13 cellular contexts compared by ENCODE assay signal in genomic region chr16:2775317-2775716, GRCh38. TPM values are rescaled to one million over a fixed set of nuclear protein-coding genes. Genes with fewer than 3 reads are reported as not detected.
DNase-seq lines count a peak whose midpoint lies in the region; ATAC-seq and TF ChIP-seq lines count a peak whose summit lies in the region.
"Had no signal": no experiment of that assay in that cellular context is flagged by ENCODE, and none has a peak within 500 bp of the region (broad histone marks: within the 10 kb centered on the region; RNA-seq: fewer than 3 reads in every experiment).

No MANE protein-coding gene starts in this region.

- no peak overlapping the region for H3K27ac ChIP-seq in CD4-positive, CD25-positive, alpha-beta regulatory T cell (ENCODE audit: insufficient read depth, low read length, poor library complexity, severe bottlenecking)
- peak overlapping the region; percentile 31 for H3K27ac ChIP-seq in HL-60 (replicated peaks)

- H3K4me3 ChIP-seq in CD4-positive, CD25-positive, alpha-beta regulatory T cell (ENCODE audit: low read depth, low read length), result peak overlapping the region; percentile 78
- no peak overlapping the region for H3K4me3 ChIP-seq in HL-60 (replicated peaks; ENCODE audit: insufficient read depth, low read length)
- H3K4me3 ChIP-seq: testis had no signal

- H3K9me3 Mint-ChIP-seq in CD4-positive, CD25-positive, alpha-beta regulatory T cell, result no peaks in the 10 kb centered on the region
- H3K9me3 Mint-ChIP-seq in brain (peaks cover 0 to 2% (median 0%) of the 10 kb centered on the region in 5 experiments), nephron (no peaks in the 10 kb centered on the region)
- H3K9me3 Mint-ChIP-seq: memory B cell had no signal

- H3K36me3 Mint-ChIP-seq in CD4-positive, CD25-positive, alpha-beta regulatory T cell, result peaks cover 17% of the 10 kb centered on the region
- H3K36me3 Mint-ChIP-seq in brain (peaks cover 34% of the 10 kb centered on the region), nephron (ENCODE audit: low read depth) (peaks cover 31% of the 10 kb centered on the region)

- peaks cover 37% of the 10 kb centered on the region for H3K36me3 ChIP-seq in CD4-positive, CD25-positive, alpha-beta regulatory T cell (ENCODE audit: control insufficient read depth, insufficient read depth, low read length)

- peaks cover 33% of the 10 kb centered on the region for H3K4me1 ChIP-seq in CD4-positive, CD25-positive, alpha-beta regulatory T cell (ENCODE audit: control insufficient read depth, insufficient read depth, low read length, poor library complexity, severe bottlenecking)

- no peak for DNase-seq in CD4-positive, CD25-positive, alpha-beta regulatory T cell
- DNase-seq in HL-60 (ENCODE audit: low read depth in 1 of 2, low spot score in 1 of 2) (peak in 1 of 2 experiments; percentile 8), AML-193 (lab: John Stamatoyannopoulos, UW) (no peak), DMS114 treated with DMSO at 0.1 percent for 48 hours (lab: John Stamatoyannopoulos, UW; ENCODE audit: unreplicated experiment) (no peak)
- DNase-seq: NCI-H226, T-helper 9 cell, testis had no signal

- ATAC-seq in CD4-positive, CD25-positive, alpha-beta regulatory T cell (ENCODE audit: low read depth in 2 of 2), result no peak
- ATAC-seq in activated CD4-positive, CD25-positive, alpha-beta regulatory T cell treated with anti-CD3 and anti-CD28 coated beads, Interleukin-2, amount 50 U/mL, for 24 hours, result no peak
- no peak for ATAC-seq in GM18498 (IDR thresholded peaks at IDR 0.05; ENCODE audit: unreplicated experiment)

- H3K4me1 Mint-ChIP-seq in CD4-positive, CD25-positive, alpha-beta regulatory T cell, result peaks cover 0 to 62% (median 25%) of the 10 kb centered on the region in 4 donors
- peaks cover 44% of the 10 kb centered on the region for H3K4me1 Mint-ChIP-seq in brain
- peaks cover 33% of the 10 kb centered on the region for H3K4me1 Mint-ChIP-seq in nephron

- H3K27me3 ChIP-seq in CD4-positive, CD25-positive, alpha-beta regulatory T cell (ENCODE audit: control insufficient read depth, insufficient read depth, low read length), result no peaks in the 10 kb centered on the region
- no peaks in the 10 kb centered on the region for H3K27me3 ChIP-seq in HL-60 (ENCODE audit: insufficient read depth, poor library complexity, severe bottlenecking)
- H3K27me3 ChIP-seq: testis had no signal

- peak overlapping the region; percentile 93 to 100 (median 94) for H3K4me3 Mint-ChIP-seq in CD4-positive, CD25-positive, alpha-beta regulatory T cell
- H3K4me3 Mint-ChIP-seq in brain, result peak overlapping the region; percentile 93 to 98 (median 96)
- peak overlapping the region; percentile 95 to 100 (median 97) for H3K4me3 Mint-ChIP-seq in nephron

- H3K9me3 ChIP-seq in CD4-positive, CD25-positive, alpha-beta regulatory T cell (ENCODE audit: control insufficient read depth in 2 of 2, low read length in 2 of 2), result no peaks in the 10 kb centered on the region
- H3K9me3 ChIP-seq: testis had no signal

- peak overlapping the region in 1 of 3 donors; percentile 92 for H3K27ac Mint-ChIP-seq in CD4-positive, CD25-positive, alpha-beta regulatory T cell
- H3K27ac Mint-ChIP-seq in brain, result peak overlapping the region in 4 of 5 experiments; percentile 14 to 98 (median 82)
- peak overlapping the region in 2 of 3 experiments; percentile 68 to 99 for H3K27ac Mint-ChIP-seq in nephron

- H3K27me3 Mint-ChIP-seq in CD4-positive, CD25-positive, alpha-beta regulatory T cell, result no peaks in the 10 kb centered on the region
- H3K27me3 Mint-ChIP-seq in brain (peaks cover 12% of the 10 kb centered on the region), nephron (ENCODE audit: low read depth) (no peaks in the 10 kb centered on the region)
- H3K27me3 Mint-ChIP-seq: memory B cell had no signal

- no peak for TF ChIP-seq CTCF in HL-60 (IDR thresholded peaks at IDR 0.05; ENCODE audit: insufficient read depth, low read length)
- TF ChIP-seq CTCF in brain (conservative IDR thresholded peaks at IDR 0.05), result no peak
- no peak for TF ChIP-seq CTCF in nephron (IDR thresholded peaks at IDR 0.05; ENCODE audit: unreplicated experiment in 3 of 3)

RNA-seq across cellular contexts. Expression of gene ELOB, which starts 1.8 kb away (rescaled TPM):
- 96.5 TPM for total RNA-seq in CD4-positive, CD25-positive, alpha-beta regulatory T cell
- polyA plus RNA-seq in CD4-positive, CD25-positive, alpha-beta regulatory T cell, result 100 to 1,000 TPM; 250 to 359 (median 297) TPM
- polyA plus RNA-seq in brain (ENCODE audit: insufficient read depth, low read depth, low replicate concordance), result 647 TPM

RNA-seq across cellular contexts. Expression of gene PRSS33, which starts 12.0 kb away (rescaled TPM):
- total RNA-seq in CD4-positive, CD25-positive, alpha-beta regulatory T cell, result not detected
- not detected for polyA plus RNA-seq in CD4-positive, CD25-positive, alpha-beta regulatory T cell
- polyA plus RNA-seq in brain (ENCODE audit: insufficient read depth, low read depth, low replicate concordance), result not detected
- total RNA-seq: fibroblast of lung had no signal
- polyA plus RNA-seq: fibroblast of lung had no signal

RNA-seq across cellular contexts. Expression of gene SRRM2, which starts 22.9 kb away (rescaled TPM):
- 1,344 TPM for total RNA-seq in CD4-positive, CD25-positive, alpha-beta regulatory T cell
- 10 to 100 TPM; 29.8 to 40.2 (median 36.4) TPM for polyA plus RNA-seq in CD4-positive, CD25-positive, alpha-beta regulatory T cell
- polyA plus RNA-seq in brain (ENCODE audit: insufficient read depth, low read depth, low replicate concordance), result 447 TPM

RNA-seq across cellular contexts. Expression of gene PRSS41, which starts 23.0 kb away (rescaled TPM):
- total RNA-seq in CD4-positive, CD25-positive, alpha-beta regulatory T cell, result not detected
- not detected for polyA plus RNA-seq in CD4-positive, CD25-positive, alpha-beta regulatory T cell
- not detected for polyA plus RNA-seq in brain (ENCODE audit: insufficient read depth, low read depth, low replicate concordance)
- total RNA-seq: fibroblast of lung had no signal
- polyA plus RNA-seq: fibroblast of lung had no signal

RNA-seq across cellular contexts. Expression of gene PRSS21, which starts 41.7 kb away (rescaled TPM):
- total RNA-seq in CD4-positive, CD25-positive, alpha-beta regulatory T cell, result not detected
- polyA plus RNA-seq in CD4-positive, CD25-positive, alpha-beta regulatory T cell, result 1 to 10 TPM in 3 of 4 donors, under 1 TPM in 1; 0.43 to 8.4 (median 4.1) TPM
- polyA plus RNA-seq in brain (ENCODE audit: insufficient read depth, low read depth, low replicate concordance), result not detected

Comparison
In these comparisons a context has a peak if more than half of its experiments do, and no peak if none do; other contexts are left out.
1. RNA of gene SRRM2, which starts 22.9 kb away (polyA plus RNA-seq): 447 TPM in brain (single experiment); 29.8 to 40.2 TPM in CD4-positive, CD25-positive, alpha-beta regulatory T cell; every median in the first group is over 10 times any median in the second.
2. Peak in every context shown above with its lines, with median percentiles within 50 percentile points of each other: H3K4me3 Mint-ChIP-seq.